ENCODE assay signal across 1 cellular context in the genomic region with DNA sequence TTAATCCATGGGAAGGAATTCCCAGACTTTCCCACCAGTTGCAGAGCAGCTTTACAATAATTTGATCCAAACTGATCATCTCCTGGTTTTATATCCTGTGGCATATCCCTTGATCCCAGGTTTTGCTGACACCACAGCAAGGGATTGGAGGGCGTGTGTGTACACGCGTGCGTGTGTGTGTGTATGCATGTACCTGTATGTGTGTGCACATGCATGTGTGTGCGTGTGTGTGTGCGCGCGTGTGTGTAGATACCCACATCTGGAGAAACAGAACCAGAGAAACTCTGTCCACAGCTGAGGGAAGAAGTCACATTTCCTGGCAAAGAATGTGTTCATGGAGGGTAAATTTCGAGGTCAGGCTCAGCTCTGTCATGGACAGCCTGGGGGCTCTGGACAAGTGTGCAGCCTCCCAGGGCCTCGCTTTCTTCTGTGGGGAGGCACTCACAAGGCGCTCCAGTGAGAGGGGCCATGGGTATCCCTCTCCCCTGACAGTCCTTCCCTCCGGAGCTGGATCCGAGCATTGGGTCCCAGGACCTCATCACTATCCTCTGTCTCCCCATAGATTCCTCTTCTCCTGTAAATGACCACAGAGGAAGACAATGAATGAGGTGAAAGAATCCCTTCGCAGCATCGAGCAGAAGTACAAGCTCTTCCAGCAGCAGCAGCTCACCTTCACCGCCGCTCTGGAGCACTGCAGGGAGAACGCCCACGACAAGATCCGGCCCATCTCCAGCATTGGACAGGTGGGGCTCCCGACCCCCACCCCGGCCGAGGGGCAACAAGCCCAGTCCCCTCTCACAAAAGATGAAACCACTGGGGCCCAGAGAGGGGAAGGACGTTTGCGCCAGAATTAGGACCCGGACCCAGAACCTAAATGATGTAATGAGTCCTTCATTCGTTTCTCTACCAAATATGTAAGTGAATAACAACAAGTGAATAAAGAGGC.
TF ChIP-seq lines count a peak whose summit lies in the region.

No MANE protein-coding gene starts in this region.

TF ChIP-seq in GM23338, 12 proteins besides CTCF, POLR2A, EP300 and RAD21 (continued from another document):
- TF ChIP-seq, protein P1, sequence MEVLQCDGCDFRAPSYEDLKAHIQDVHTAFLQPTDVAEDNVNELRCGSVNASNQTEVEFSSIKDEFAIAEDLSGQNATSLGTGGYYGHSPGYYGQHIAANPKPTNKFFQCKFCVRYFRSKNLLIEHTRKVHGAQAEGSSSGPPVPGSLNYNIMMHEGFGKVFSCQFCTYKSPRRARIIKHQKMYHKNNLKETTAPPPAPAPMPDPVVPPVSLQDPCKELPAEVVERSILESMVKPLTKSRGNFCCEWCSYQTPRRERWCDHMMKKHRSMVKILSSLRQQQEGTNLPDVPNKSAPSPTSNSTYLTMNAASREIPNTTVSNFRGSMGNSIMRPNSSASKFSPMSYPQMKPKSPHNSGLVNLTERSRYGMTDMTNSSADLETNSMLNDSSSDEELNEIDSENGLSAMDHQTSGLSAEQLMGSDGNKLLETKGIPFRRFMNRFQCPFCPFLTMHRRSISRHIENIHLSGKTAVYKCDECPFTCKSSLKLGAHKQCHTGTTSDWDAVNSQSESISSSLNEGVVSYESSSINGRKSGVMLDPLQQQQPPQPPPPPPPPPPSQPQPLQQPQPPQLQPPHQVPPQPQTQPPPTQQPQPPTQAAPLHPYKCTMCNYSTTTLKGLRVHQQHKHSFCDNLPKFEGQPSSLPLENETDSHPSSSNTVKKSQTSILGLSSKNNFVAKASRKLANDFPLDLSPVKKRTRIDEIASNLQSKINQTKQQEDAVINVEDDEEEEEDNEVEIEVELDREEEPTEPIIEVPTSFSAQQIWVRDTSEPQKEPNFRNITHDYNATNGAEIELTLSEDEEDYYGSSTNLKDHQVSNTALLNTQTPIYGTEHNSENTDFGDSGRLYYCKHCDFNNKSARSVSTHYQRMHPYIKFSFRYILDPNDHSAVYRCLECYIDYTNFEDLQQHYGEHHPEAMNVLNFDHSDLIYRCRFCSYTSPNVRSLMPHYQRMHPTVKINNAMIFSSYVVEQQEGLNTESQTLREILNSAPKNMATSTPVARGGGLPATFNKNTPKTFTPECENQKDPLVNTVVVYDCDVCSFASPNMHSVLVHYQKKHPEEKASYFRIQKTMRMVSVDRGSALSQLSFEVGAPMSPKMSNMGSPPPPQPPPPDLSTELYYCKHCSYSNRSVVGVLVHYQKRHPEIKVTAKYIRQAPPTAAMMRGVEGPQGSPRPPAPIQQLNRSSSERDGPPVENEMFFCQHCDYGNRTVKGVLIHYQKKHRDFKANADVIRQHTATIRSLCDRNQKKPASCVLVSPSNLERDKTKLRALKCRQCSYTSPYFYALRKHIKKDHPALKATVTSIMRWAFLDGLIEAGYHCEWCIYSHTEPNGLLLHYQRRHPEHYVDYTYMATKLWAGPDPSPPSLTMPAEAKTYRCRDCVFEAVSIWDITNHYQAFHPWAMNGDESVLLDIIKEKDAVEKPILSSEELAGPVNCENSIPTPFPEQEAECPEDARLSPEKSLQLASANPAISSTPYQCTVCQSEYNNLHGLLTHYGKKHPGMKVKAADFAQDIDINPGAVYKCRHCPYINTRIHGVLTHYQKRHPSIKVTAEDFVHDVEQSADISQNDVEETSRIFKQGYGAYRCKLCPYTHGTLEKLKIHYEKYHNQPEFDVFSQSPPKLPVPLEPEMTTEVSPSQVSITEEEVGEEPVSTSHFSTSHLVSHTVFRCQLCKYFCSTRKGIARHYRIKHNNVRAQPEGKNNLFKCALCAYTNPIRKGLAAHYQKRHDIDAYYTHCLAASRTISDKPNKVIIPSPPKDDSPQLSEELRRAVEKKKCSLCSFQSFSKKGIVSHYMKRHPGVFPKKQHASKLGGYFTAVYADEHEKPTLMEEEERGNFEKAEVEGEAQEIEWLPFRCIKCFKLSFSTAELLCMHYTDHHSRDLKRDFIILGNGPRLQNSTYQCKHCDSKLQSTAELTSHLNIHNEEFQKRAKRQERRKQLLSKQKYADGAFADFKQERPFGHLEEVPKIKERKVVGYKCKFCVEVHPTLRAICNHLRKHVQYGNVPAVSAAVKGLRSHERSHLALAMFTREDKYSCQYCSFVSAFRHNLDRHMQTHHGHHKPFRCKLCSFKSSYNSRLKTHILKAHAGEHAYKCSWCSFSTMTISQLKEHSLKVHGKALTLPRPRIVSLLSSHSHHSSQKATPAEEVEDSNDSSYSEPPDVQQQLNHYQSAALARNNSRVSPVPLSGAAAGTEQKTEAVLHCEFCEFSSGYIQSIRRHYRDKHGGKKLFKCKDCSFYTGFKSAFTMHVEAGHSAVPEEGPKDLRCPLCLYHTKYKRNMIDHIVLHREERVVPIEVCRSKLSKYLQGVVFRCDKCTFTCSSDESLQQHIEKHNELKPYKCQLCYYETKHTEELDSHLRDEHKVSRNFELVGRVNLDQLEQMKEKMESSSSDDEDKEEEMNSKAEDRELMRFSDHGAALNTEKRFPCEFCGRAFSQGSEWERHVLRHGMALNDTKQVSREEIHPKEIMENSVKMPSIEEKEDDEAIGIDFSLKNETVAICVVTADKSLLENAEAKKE (CRISPR knock-in tag; IDR thresholded peaks at IDR 0.05), result no peak
- TF ChIP-seq REST (IDR thresholded peaks at IDR 0.05; ENCODE audit: unreplicated experiment) (no peak), ZNF331 (CRISPR knock-in tag; IDR thresholded peaks at IDR 0.05; ENCODE audit: low read depth) (no peak), POLR2AphosphoS5 (IDR thresholded peaks at IDR 0.05; ENCODE audit: low read depth) (no peak), EZH2phosphoT487 (IDR thresholded peaks at IDR 0.05; ENCODE audit: unreplicated experiment) (no peak), NANOG (IDR thresholded peaks at IDR 0.05; ENCODE audit: borderline replicate concordance) (no peak), EZH2 (IDR thresholded peaks at IDR 0.05; ENCODE audit: low read depth, unreplicated experiment) (no peak), ETS1 (IDR thresholded peaks at IDR 0.05) (no peak), STAT1 (IDR thresholded peaks at IDR 0.05; ENCODE audit: unreplicated experiment) (no peak), JUNB (IDR thresholded peaks at IDR 0.05; ENCODE audit: unreplicated experiment) (no peak)
